ENCODE assay signal across 20 cellular contexts in genomic region chr15:98416222-98416835, GRCh38.
DNase-seq lines count a peak whose midpoint lies in the region; ATAC-seq, FAIRE-seq and TF ChIP-seq lines count a peak whose summit lies in the region.
"Had no signal": no experiment of that assay in that cellular context is flagged by ENCODE, and none has a peak within 500 bp of the region (broad histone marks: within the 10 kb centered on the region; RNA-seq: fewer than 3 reads in every experiment).

No MANE protein-coding gene starts in this region.

- H3K79me2 ChIP-seq in H1 (ENCODE audit: control insufficient read depth in 1 of 2, insufficient read depth in 2 of 2, low read length in 2 of 2) = no peaks in the 10 kb centered on the region

- H2BK120ac ChIP-seq in H1 (replicated peaks; ENCODE audit: low read depth, low read length) = no peak overlapping the region

- DNase-seq in ELF-1 (ENCODE audit: low read depth, low spot score) = peak; percentile 30
- DNase-seq in H1 (ENCODE audit: low read depth in 1 of 2, low spot score in 2 of 2) = no peak
- no peak for DNase-seq in lung (ENCODE audit: low spot score)
- no peak for DNase-seq in stomach
- DNase-seq in kidney = no peak
- no peak for DNase-seq in foreskin keratinocyte
- no peak for DNase-seq in GM12892 (ENCODE audit: insufficient read length)
- no peak for DNase-seq in HEK293T (ENCODE audit: extremely low spot score)
- DNase-seq: activated CD4-positive, alpha-beta T cell treated with anti-CD3 and anti-CD28 coated beads for 36 hours; activated naive CD4-positive, alpha-beta T cell treated with anti-CD3 and anti-CD28 coated beads, Interleukin-2, amount 10 ng/mL, durations not matched to agents 7 days and 5 days; cerebellar nuclear complex; GOT3; NCI-H1105 treated with DMSO at 0.1 percent for 48 hours; NCI-H2081 treated with DMSO at 0.1 percent for 48 hours; small intestine; stimulated activated CD4-positive, alpha-beta T cell treated with anti-CD3 and anti-CD28 coated beads, Interleukin-2, amount 100 ng/mL, for 48 hours; stimulated activated naive CD4-positive, alpha-beta T cell had no signal

- no peak for FAIRE-seq in H1 (lab: Jason Lieb, UNC)
- FAIRE-seq in kidney (lab: Jason Lieb, UNC) = no peak
- FAIRE-seq in GM12892 (lab: Jason Lieb, UNC) = no peak
- FAIRE-seq: frontal cortex, keratinocyte, RCC 7860, small intestine had no signal

- TF ChIP-seq CTCF in H1 (IDR thresholded peaks at IDR 0.05; ENCODE audit: control extremely low read depth in 1 of 3, insufficient read depth in 1 of 3, low read depth in 1 of 3, low read length in 3 of 3) = no peak
- TF ChIP-seq CTCF in lung (IDR thresholded peaks at IDR 0.05; ENCODE audit: control extremely low read depth, extremely low read depth) = no peak
- no peak for TF ChIP-seq CTCF in stomach (IDR thresholded peaks at IDR 0.05)
- TF ChIP-seq CTCF in kidney (IDR thresholded peaks at IDR 0.05; ENCODE audit: borderline replicate concordance, extremely low read depth, insufficient read depth) = no peak
- TF ChIP-seq CTCF in foreskin keratinocyte (conservative IDR thresholded peaks at IDR 0.05) = no peak

- ATAC-seq in lung (ENCODE audit: insufficient read depth, low FRiP score) (peak; percentile 55), foreskin keratinocyte (no peak)
- ATAC-seq: activated CD4-positive, alpha-beta T cell treated with anti-CD3 and anti-CD28 coated beads for 36 hours had no signal

- H3K56ac ChIP-seq in H1 (replicated peaks; ENCODE audit: insufficient read length, low read depth, low read length) = no peak overlapping the region

- H3K4me3 ChIP-seq in H1 (ENCODE audit: extremely low read depth in 1 of 4, insufficient read depth in 2 of 4, low read depth in 3 of 4, low read length in 4 of 4) (no peak overlapping the region), lung (no peak overlapping the region), stomach (no peak overlapping the region), kidney (ENCODE audit: low read length in 2 of 2) (no peak overlapping the region)

- no peaks in the 10 kb centered on the region; a peak in 1 of 4 replicates for H3K9me3 ChIP-seq in H1 (ENCODE audit: insufficient read depth in 2 of 2, low read depth in 1 of 2, low read length in 1 of 2)
- no peaks in the 10 kb centered on the region for H3K9me3 ChIP-seq in lung (ENCODE audit: control insufficient read depth in 2 of 2, insufficient read depth in 1 of 2, low read length in 1 of 2)
- H3K9me3 ChIP-seq in stomach = peaks cover 0 to 4% (median 0%) of the 10 kb centered on the region in 4 donors
- H3K9me3 ChIP-seq in kidney (ENCODE audit: control insufficient read depth in 1 of 2, low read length in 2 of 2) = peaks cover 0 to 4% of the 10 kb centered on the region in 2 donors

- no peak overlapping the region for H3K18ac ChIP-seq in H1 (ENCODE audit: extremely low read depth, low read length)

- H3K79me1 ChIP-seq in H1 (ENCODE audit: low read depth, low read length) = no peaks in the 10 kb centered on the region

- peaks cover under 1% of the 10 kb centered on the region; the same call in 1 of the 2 replicates for H3K23me2 ChIP-seq in H1 (ENCODE audit: low read depth, low read length)

- H2BK15ac ChIP-seq in H1 (ENCODE audit: low read length) = no peak overlapping the region

- no peak for TF ChIP-seq POLR2A in H1 (IDR thresholded peaks at IDR 0.05; ENCODE audit: control extremely low read depth in 1 of 2, low read depth in 2 of 2, low read length in 2 of 2)
- TF ChIP-seq POLR2A in stomach (IDR thresholded peaks at IDR 0.05) = no peak
- TF ChIP-seq POLR2A in GM12892 (IDR thresholded peaks at IDR 0.05; ENCODE audit: low read depth, low read length) = no peak

- no peak overlapping the region for H3K23ac ChIP-seq in H1 (ENCODE audit: insufficient read length)

- H3K4ac ChIP-seq in H1 (replicated peaks; ENCODE audit: insufficient read length, low read depth, low read length) = no peak overlapping the region

- no peak overlapping the region for H4K91ac ChIP-seq in H1 (replicated peaks; ENCODE audit: insufficient read length, low read length)

- CTCF ChIA-PET in H1 (lab: Charles Lee; ENCODE audit: partially characterized antibody) = interaction anchor here (0.7 to 5.7 kb wide), 6 partner anchors 12 to 124 kb away, joined by 3 to 45 read pairs (median 8); no protein-coding TSS in a partner anchor
- CTCF ChIA-PET in HEK293T (lab: Yijun Ruan, JAX) = interaction anchor here (0.7 to 1.6 kb wide), 3 partner anchors 104 to 139 kb away, joined by 3 to 4 read pairs (median 3); no protein-coding TSS in a partner anchor

- H4K20me1 ChIP-seq in H1 (replicated peaks in 1 of 2; ENCODE audit: control insufficient read depth in 1 of 2, insufficient read depth in 2 of 2, low read length in 2 of 2) = no peaks in the 10 kb centered on the region

- intact Hi-C loops in stomach (cut with DNase I; ENCODE audit: low total_unique reads) = no loop called here
- intact Hi-C loops in kidney (cut with DNase I) = no loop called here

- H3K27ac ChIP-seq in H1 (ENCODE audit: low read depth, low read length) (no peak overlapping the region), lung (ENCODE audit: low read depth in 1 of 2, low read length in 1 of 2) (peak overlapping the region in 1 of 2 donors; percentile 78), stomach (peak overlapping the region in 4 of 5 donors; percentile 8 to 62 (median 32)), kidney (ENCODE audit: low read depth in 2 of 2, low read length in 2 of 2) (no peak overlapping the region), foreskin keratinocyte (no peak overlapping the region)

- no peak overlapping the region for H3K4me2 ChIP-seq in H1 (ENCODE audit: insufficient read depth in 1 of 2, low read depth in 2 of 2, low read length in 2 of 2)

- POLR2A ChIA-PET in H1 (lab: Charles Lee; ENCODE audit: partially characterized antibody) (no interaction called here), HEK293T (lab: Yijun Ruan, JAX) (no interaction called here)

- 87% methylated on average over 8 of the region's 8 CpGs; no CpG with 5 or more reads in 1 of the 2 experiments for WGBS in H1 (ENCODE audit: extremely low coverage in 1 of 2, insufficient coverage in 1 of 2, insufficient read length in 1 of 2, insufficient replicate concordance in 2 of 2, low coverage in 1 of 2, low lambda C conversion rate in 2 of 2, missing lambda C conversion rate in 1 of 2), 2 experiments
- 51 to 74% methylated on average over 8 of the region's 8 CpGs for WGBS in lung, 2 donors
- WGBS in stomach, 5 donors = 49 to 68% (median 65%) methylated on average over 7 to 8 of the region's 8 CpGs

- H2AK5ac ChIP-seq in H1 (ENCODE audit: low read depth, low read length) = no peak overlapping the region

- H3K9ac ChIP-seq in H1 (replicated peaks in 1 of 4; ENCODE audit: extremely low read depth in 1 of 4, low read depth in 3 of 4, low read length in 3 of 4) (no peak overlapping the region), kidney (ENCODE audit: low read length in 2 of 2) (no peak overlapping the region)

- H3K36me3 ChIP-seq in H1 (ENCODE audit: control insufficient read depth in 2 of 4, insufficient read depth in 4 of 4, low read length in 3 of 4) (no peaks in the 10 kb centered on the region), lung (ENCODE audit: control insufficient read depth in 2 of 2, insufficient read depth in 2 of 2, low read length in 2 of 2) (no peaks in the 10 kb centered on the region), stomach (no peaks in the 10 kb centered on the region), kidney (ENCODE audit: control insufficient read depth in 1 of 2, insufficient read depth in 2 of 2, low read length in 2 of 2) (no peaks in the 10 kb centered on the region)

- H2BK5ac ChIP-seq in H1 (ENCODE audit: low read depth, low read length) = no peak overlapping the region

- H4K8ac ChIP-seq in H1 (ENCODE audit: extremely low read depth, insufficient read depth, low read length) = no peak overlapping the region

- H3K14ac ChIP-seq in H1 (ENCODE audit: insufficient read length) = no peak overlapping the region

- no peak for TF ChIP-seq EP300 in H1 (IDR thresholded peaks at IDR 0.05; ENCODE audit: borderline replicate concordance in 1 of 2, low read depth in 2 of 2, low read length in 2 of 2)
- TF ChIP-seq EP300 in stomach (IDR thresholded peaks at IDR 0.05) = no peak

- H2BK20ac ChIP-seq in H1 (ENCODE audit: low read length) = no peak overlapping the region

- H2AFZ ChIP-seq in H1 (ENCODE audit: low read length) = 0 out of 2 replicates have a peak overlapping the region, but pooled peaks have one; percentile 76

- TF ChIP-seq RAD21 in H1 (IDR thresholded peaks at IDR 0.05 in 1 of 2, conservative IDR thresholded peaks at IDR 0.05 in 1 of 2; ENCODE audit: low read depth in 2 of 2, low read length in 2 of 2) = no peak

- H2BK12ac ChIP-seq in H1 (ENCODE audit: low read depth, low read length) = no peak overlapping the region

- H4K5ac ChIP-seq in H1 (ENCODE audit: insufficient read length, low read depth, low read length) = no peak overlapping the region

- H3K27me3 ChIP-seq in H1 (replicated peaks in 1 of 4; ENCODE audit: control insufficient read depth in 3 of 4, extremely low read depth in 1 of 4, insufficient read depth in 3 of 4, low read length in 3 of 4) (peaks cover 5 to 11% (median 9%) of the 10 kb centered on the region in 4 experiments), lung (ENCODE audit: control insufficient read depth, insufficient read depth) (no peaks in the 10 kb centered on the region), stomach (peaks cover 0 to 31% (median 15%) of the 10 kb centered on the region in 3 donors), foreskin keratinocyte (peaks cover 14% of the 10 kb centered on the region)

- peaks cover 0 to 6% (median 3%) of the 10 kb centered on the region in 4 experiments; a peak in 3 of 7 replicates for H3K4me1 ChIP-seq in H1 (replicated peaks in 1 of 4; ENCODE audit: control insufficient read depth in 3 of 4, insufficient read depth in 4 of 4, low read length in 3 of 4)
- H3K4me1 ChIP-seq in lung (ENCODE audit: control insufficient read depth in 2 of 2, insufficient read depth in 2 of 2, low read length in 2 of 2) = peaks cover 0 to 8% of the 10 kb centered on the region in 2 donors
- H3K4me1 ChIP-seq in stomach = peaks cover 4 to 22% (median 12%) of the 10 kb centered on the region in 4 donors
- peaks cover 2 to 3% of the 10 kb centered on the region in 2 donors for H3K4me1 ChIP-seq in kidney (ENCODE audit: control insufficient read depth in 1 of 2, insufficient read depth in 1 of 2, low read depth in 1 of 2, low read length in 2 of 2)
- no peaks in the 10 kb centered on the region for H3K4me1 ChIP-seq in foreskin keratinocyte

TF ChIP-seq in H1, 55 proteins besides CTCF, POLR2A, EP300 and RAD21:
- TF ChIP-seq MAX (IDR thresholded peaks at IDR 0.05) (no peak), SIX5 (IDR thresholded peaks at IDR 0.05; ENCODE audit: low read depth, low read length) (no peak)
TF ChIP-seq in H1: peak in this region for 0.

TF ChIP-seq in HEK293T, 16 proteins besides CTCF, POLR2A, EP300 and RAD21:
- no peak for TF ChIP-seq FOXA1 (IDR thresholded peaks at IDR 0.05)
- no peak for TF ChIP-seq L3MBTL2 (conservative IDR thresholded peaks at IDR 0.05)
- no peak for TF ChIP-seq LEF1 (IDR thresholded peaks at IDR 0.05; ENCODE audit: borderline replicate concordance)
- no peak for TF ChIP-seq CTBP1 (IDR thresholded peaks at IDR 0.05; ENCODE audit: borderline replicate concordance)

Comparison
In these comparisons a context has a peak if more than half of its experiments do, and no peak if none do; other contexts are left out.
1. H3K27ac ChIP-seq: peak in stomach (4 of 5); none in H1 (single experiment), kidney (0 of 2) and foreskin keratinocyte (single experiment).